8 cellular contexts compared by ENCODE assay signal in genomic region chr5:956941-957729, GRCh38. TPM values are rescaled to one million over a fixed set of nuclear protein-coding genes. Genes with fewer than 3 reads are reported as not detected.
A peak's percentile ranks its signal among the peaks of the same experiment; 100 is the strongest.
DNase-seq lines count a peak whose midpoint lies in the region; ATAC-seq, FAIRE-seq and TF ChIP-seq lines count a peak whose summit lies in the region.

No MANE protein-coding gene starts in this region.

- DNase-seq in GM12864 (ENCODE audit: low read depth) (no peak), M059J (ENCODE audit: low read depth) (peak; percentile 99), astrocyte (ENCODE audit: low read depth) (peak; percentile 92), kidney tubule cell (ENCODE audit: low spot score) (peak; percentile 84), NOMO-1 treated with dmso at 0.1 percent for 144 hours (lab: John Stamatoyannopoulos, UW; ENCODE audit: unreplicated experiment) (no peak), NCI-H1436 (lab: John Stamatoyannopoulos, UW) (no peak)
- DNase-seq in stimulated activated naive CD8-positive, alpha-beta T cell treated with anti-CD3 and anti-CD28 coated beads, Interleukin-15, Interleukin-2, amounts not matched to agents 100 U/mL and 50 U/mL, for 24 hours: peak; percentile 73

- peaks cover 50% of the 10 kb centered on the region for H3K27me3 ChIP-seq in astrocyte (ENCODE audit: insufficient read depth, low read length)

- H3K79me2 ChIP-seq in astrocyte (ENCODE audit: insufficient read depth, low read length): no peaks in the 10 kb centered on the region

- H2AFZ ChIP-seq in astrocyte (ENCODE audit: low read depth, low read length): no peak overlapping the region

- peaks cover 58% of the 10 kb centered on the region for H3K27me3 Mint-ChIP-seq in astrocyte (ENCODE audit: low read depth, unreplicated experiment)

- H4K20me1 ChIP-seq in astrocyte (ENCODE audit: insufficient read depth, low read length): peaks cover 24% of the 10 kb centered on the region

- H3K4me3 Mint-ChIP-seq in astrocyte (ENCODE audit: unreplicated experiment): peak overlapping the region; percentile 54

- H3K4me2 ChIP-seq in astrocyte (ENCODE audit: low read length): peak overlapping the region; percentile 83

- H3K4me3 ChIP-seq in GM12864 (ENCODE audit: low read depth, low read length): no peak overlapping the region
- no peak overlapping the region for H3K4me3 ChIP-seq in astrocyte (ENCODE audit: insufficient read depth, low read depth, low read length)

- H3K4me1 Mint-ChIP-seq in astrocyte (ENCODE audit: low read depth, unreplicated experiment): peaks cover 18% of the 10 kb centered on the region

- peak; percentile 76 for ATAC-seq in GM21786 (IDR thresholded peaks at IDR 0.05; ENCODE audit: unreplicated experiment)
- peak; percentile 87 for ATAC-seq in stimulated activated naive CD8-positive, alpha-beta T cell treated with anti-CD3 and anti-CD28 coated beads, Interleukin-15, Interleukin-2, amounts not matched to agents 100 U/mL and 50 U/mL, for 24 hours

- peak; percentile 86 for FAIRE-seq in astrocyte (lab: Jason Lieb, UNC)

- H3K9me3 ChIP-seq in astrocyte (ENCODE audit: insufficient read depth, low read depth, low read length): no peaks in the 10 kb centered on the region

- no peaks in the 10 kb centered on the region for H3K36me3 Mint-ChIP-seq in astrocyte (ENCODE audit: low read depth, unreplicated experiment)

- TF ChIP-seq CTCF in GM12864 (IDR thresholded peaks at IDR 0.05; ENCODE audit: low read depth, low read length, missing control alignments): peak; percentile 42
- TF ChIP-seq CTCF in astrocyte (IDR thresholded peaks at IDR 0.05; ENCODE audit: insufficient read depth, low read depth, low read length): peak; percentile 21

- peak overlapping the region; percentile 53 for H3K9ac ChIP-seq in astrocyte (ENCODE audit: low read length)

- peak overlapping the region; percentile 58 for H3K27ac ChIP-seq in astrocyte (ENCODE audit: low read depth, low read length)

- peak overlapping the region; percentile 47 for H3K27ac Mint-ChIP-seq in astrocyte (ENCODE audit: unreplicated experiment)

- H3K36me3 ChIP-seq in astrocyte (ENCODE audit: insufficient read depth, low read length): no peaks in the 10 kb centered on the region

- H3K9me3 Mint-ChIP-seq in astrocyte (ENCODE audit: unreplicated experiment): no peaks in the 10 kb centered on the region

- peaks cover 32% of the 10 kb centered on the region for H3K4me1 ChIP-seq in astrocyte (ENCODE audit: insufficient read depth, low read length)

RNA-seq across cellular contexts. Expression of gene NKD2, which starts 51.5 kb away (rescaled TPM):
- total RNA-seq in M059J (2014; rRNA removed; shearing (Covaris generic)): 0.17 and 0.32 TPM in 2 replicates
- 0.41 and 0.48 TPM in 2 replicates for total RNA-seq in astrocyte

Comparison
In these comparisons a context has a peak if more than half of its experiments do, and no peak if none do; other contexts are left out.
1. DNase-seq: peak in M059J (single experiment), astrocyte (single experiment), kidney tubule cell (single experiment) and stimulated activated naive CD8-positive, alpha-beta T cell treated with anti-CD3 and anti-CD28 coated beads, Interleukin-15, Interleukin-2, amounts not matched to agents 100 U/mL and 50 U/mL, for 24 hours (single experiment); none in GM12864 (single experiment), NOMO-1 treated with dmso at 0.1 percent for 144 hours (single experiment) and NCI-H1436 (single experiment).